In the genomic region with DNA sequence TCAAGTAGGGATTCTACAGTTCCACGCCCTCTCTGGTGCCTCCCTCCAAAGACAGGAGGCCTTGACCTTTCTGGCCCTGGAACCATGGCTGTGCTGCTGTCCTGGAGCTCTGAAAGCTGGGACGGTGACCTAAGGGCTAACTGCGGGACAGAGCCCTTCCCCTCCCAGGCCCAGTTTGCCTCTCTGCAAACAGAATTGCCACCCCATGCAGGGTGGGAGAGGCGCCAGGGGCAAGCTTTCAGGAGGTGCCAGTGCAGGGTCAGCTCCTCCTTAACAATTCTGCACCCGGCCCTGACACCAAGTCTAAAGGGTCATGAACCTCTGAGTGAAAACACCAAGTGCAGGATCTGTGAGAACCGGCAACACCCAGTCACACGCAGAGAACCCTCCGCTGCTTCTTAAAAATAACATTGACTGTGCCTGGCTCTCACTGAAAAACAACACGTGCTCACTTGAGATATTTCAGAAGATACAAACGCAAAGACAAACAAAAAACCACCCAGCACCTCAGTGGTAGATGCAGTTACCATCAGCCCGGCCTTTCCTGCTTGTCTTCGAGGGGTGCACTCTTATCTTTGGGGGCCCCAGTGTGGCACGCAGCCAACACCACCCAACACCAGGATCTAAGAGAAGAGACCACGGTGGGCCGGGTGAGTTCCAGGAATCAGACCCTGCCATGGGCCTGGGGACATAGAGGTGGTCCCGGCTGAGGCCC, we compare ENCODE assay signal across 8 cellular contexts. TPM values are rescaled to one million over a fixed set of nuclear protein-coding genes. Genes with fewer than 3 reads are reported as not detected.
DNase-seq lines count a peak whose midpoint lies in the region; ATAC-seq, FAIRE-seq and TF ChIP-seq lines count a peak whose summit lies in the region.

No MANE protein-coding gene starts in this region.

- H4K5ac ChIP-seq in H1 (ENCODE audit: insufficient read length, low read depth, low read length), result no peak overlapping the region

- no peaks in the 10 kb centered on the region for H3K9me3 Mint-ChIP-seq in activated CD4-positive, alpha-beta memory T cell treated with anti-CD3 and anti-CD28 coated beads, Interleukin-2, amount 10 ng/mL, durations not matched to agents 7 days and 5 days
- no peaks in the 10 kb centered on the region for H3K9me3 Mint-ChIP-seq in activated CD4-positive, alpha-beta memory T cell treated with anti-CD3 and anti-CD28 coated beads for 36 hours
- H3K9me3 Mint-ChIP-seq in type B pancreatic cell, result no peaks in the 10 kb centered on the region
- H3K9me3 Mint-ChIP-seq in HFFc6, result no peaks in the 10 kb centered on the region

- H2AK5ac ChIP-seq in H1 (ENCODE audit: low read depth, low read length), result no peak overlapping the region

- TF ChIP-seq CTCF in H1 (IDR thresholded peaks at IDR 0.05; ENCODE audit: control extremely low read depth in 1 of 3, insufficient read depth in 1 of 3, low read depth in 1 of 3, low read length in 3 of 3) (no peak), type B pancreatic cell (conservative IDR thresholded peaks at IDR 0.05) (no peak), HFFc6 (IDR thresholded peaks at IDR 0.05) (no peak)

- no peak overlapping the region for H3K14ac ChIP-seq in H1 (ENCODE audit: insufficient read length)

- H3K27ac ChIP-seq in H1 (ENCODE audit: low read depth, low read length) (no peak overlapping the region), mucosa of rectum (ENCODE audit: low read depth in 2 of 2, low read length in 2 of 2) (peak overlapping the region; percentile 58 to 77)

- H3K4me2 ChIP-seq in H1 (ENCODE audit: insufficient read depth in 1 of 2, low read depth in 2 of 2, low read length in 2 of 2), result peak overlapping the region; percentile 56 to 80; a peak in 3 of 4 replicates

- no peak overlapping the region for H3K56ac ChIP-seq in H1 (replicated peaks; ENCODE audit: insufficient read length, low read depth, low read length)

- no peak for TF ChIP-seq RAD21 in H1 (IDR thresholded peaks at IDR 0.05 in 1 of 2, conservative IDR thresholded peaks at IDR 0.05 in 1 of 2; ENCODE audit: low read depth in 2 of 2, low read length in 2 of 2)

- no peak for TF ChIP-seq EP300 in H1 (IDR thresholded peaks at IDR 0.05; ENCODE audit: borderline replicate concordance in 1 of 2, low read depth in 2 of 2, low read length in 2 of 2)

- peaks cover 0 to 6% (median 2%) of the 10 kb centered on the region in 4 experiments; a peak in 3 of 7 replicates for H3K4me1 ChIP-seq in H1 (replicated peaks in 1 of 4; ENCODE audit: control insufficient read depth in 3 of 4, insufficient read depth in 4 of 4, low read length in 3 of 4)
- H3K4me1 ChIP-seq in mucosa of rectum (ENCODE audit: control insufficient read depth in 2 of 2, insufficient read depth in 2 of 2, low read length in 2 of 2), result peaks cover 11 to 15% of the 10 kb centered on the region in 2 donors

- peaks cover 0 to 7% of the 10 kb centered on the region in 2 experiments for H4K20me1 ChIP-seq in H1 (replicated peaks in 1 of 2; ENCODE audit: control insufficient read depth in 1 of 2, insufficient read depth in 2 of 2, low read length in 2 of 2)

- H3K79me1 ChIP-seq in H1 (ENCODE audit: low read depth, low read length), result no peaks in the 10 kb centered on the region

- H3K36me3 ChIP-seq in H1 (ENCODE audit: control insufficient read depth in 2 of 4, insufficient read depth in 4 of 4, low read length in 3 of 4) (no peaks in the 10 kb centered on the region), mucosa of rectum (ENCODE audit: control insufficient read depth in 2 of 2, insufficient read depth in 2 of 2, low read length in 2 of 2) (no peaks in the 10 kb centered on the region)

- no peak overlapping the region for H3K9ac ChIP-seq in H1 (replicated peaks in 1 of 4; ENCODE audit: extremely low read depth in 1 of 4, low read depth in 3 of 4, low read length in 3 of 4)
- peak overlapping the region in 1 of 2 donors; percentile 86 for H3K9ac ChIP-seq in mucosa of rectum (ENCODE audit: low read depth in 1 of 2, low read length in 2 of 2)

- CTCF ChIA-PET in activated CD4-positive, alpha-beta memory T cell treated with anti-CD3 and anti-CD28 coated beads, Interleukin-2, amount 10 ng/mL, durations not matched to agents 7 days and 5 days (lab: Charles Lee), result no interaction called here
- CTCF ChIA-PET in activated CD4-positive, alpha-beta memory T cell treated with anti-CD3 and anti-CD28 coated beads for 36 hours (lab: Charles Lee), result no interaction called here
- CTCF ChIA-PET in H1 (lab: Charles Lee; ENCODE audit: partially characterized antibody), result no interaction called here

- no peak overlapping the region for H2BK120ac ChIP-seq in H1 (replicated peaks; ENCODE audit: low read depth, low read length)

- H4K8ac ChIP-seq in H1 (ENCODE audit: extremely low read depth, insufficient read depth, low read length), result no peak overlapping the region; the same call in 1 of the 2 replicates

- H2AFZ ChIP-seq in H1 (ENCODE audit: low read length), result no peak overlapping the region

- POLR2A ChIA-PET in activated CD4-positive, alpha-beta memory T cell treated with anti-CD3 and anti-CD28 coated beads, Interleukin-2, amount 10 ng/mL, durations not matched to agents 7 days and 5 days (lab: Charles Lee), result no interaction called here
- POLR2A ChIA-PET in activated CD4-positive, alpha-beta memory T cell treated with anti-CD3 and anti-CD28 coated beads for 36 hours (lab: Charles Lee), result no interaction called here
- POLR2A ChIA-PET in H1 (lab: Charles Lee; ENCODE audit: partially characterized antibody), result no interaction called here

- no peak for FAIRE-seq in H1 (lab: Jason Lieb, UNC)

- no peak overlapping the region for H3K4me3 Mint-ChIP-seq in activated CD4-positive, alpha-beta memory T cell treated with anti-CD3 and anti-CD28 coated beads, Interleukin-2, amount 10 ng/mL, durations not matched to agents 7 days and 5 days
- no peak overlapping the region for H3K4me3 Mint-ChIP-seq in activated CD4-positive, alpha-beta memory T cell treated with anti-CD3 and anti-CD28 coated beads for 36 hours
- peak overlapping the region; percentile 83 for H3K4me3 Mint-ChIP-seq in type B pancreatic cell
- no peak overlapping the region for H3K4me3 Mint-ChIP-seq in HFFc6

- H3K4me3 ChIP-seq in H1 (ENCODE audit: extremely low read depth in 1 of 4, insufficient read depth in 2 of 4, low read depth in 3 of 4, low read length in 4 of 4) (peak overlapping the region in 1 of 4 experiments; percentile 79; a peak in 1 of 8 replicates), mucosa of rectum (ENCODE audit: low read length in 2 of 2) (peak overlapping the region in 1 of 2 donors; percentile 74)

- H3K23me2 ChIP-seq in H1 (ENCODE audit: low read depth, low read length), result peaks cover 4% of the 10 kb centered on the region; the same call in 1 of the 2 replicates

- no peak overlapping the region for H3K27ac Mint-ChIP-seq in activated CD4-positive, alpha-beta memory T cell treated with anti-CD3 and anti-CD28 coated beads, Interleukin-2, amount 10 ng/mL, durations not matched to agents 7 days and 5 days
- no peak overlapping the region for H3K27ac Mint-ChIP-seq in activated CD4-positive, alpha-beta memory T cell treated with anti-CD3 and anti-CD28 coated beads for 36 hours
- peak overlapping the region; percentile 75 for H3K27ac Mint-ChIP-seq in type B pancreatic cell
- no peak overlapping the region for H3K27ac Mint-ChIP-seq in HFFc6

- H2BK12ac ChIP-seq in H1 (ENCODE audit: low read depth, low read length), result no peak overlapping the region

- peaks cover 6% of the 10 kb centered on the region for H3K4me1 Mint-ChIP-seq in activated CD4-positive, alpha-beta memory T cell treated with anti-CD3 and anti-CD28 coated beads, Interleukin-2, amount 10 ng/mL, durations not matched to agents 7 days and 5 days
- peaks cover 7% of the 10 kb centered on the region for H3K4me1 Mint-ChIP-seq in activated CD4-positive, alpha-beta memory T cell treated with anti-CD3 and anti-CD28 coated beads for 36 hours (ENCODE audit: low read depth)
- H3K4me1 Mint-ChIP-seq in type B pancreatic cell (ENCODE audit: unreplicated experiment) (peaks cover 40% of the 10 kb centered on the region), HFFc6 (ENCODE audit: low read depth) (peaks cover 1% of the 10 kb centered on the region)

- no peak overlapping the region for H3K23ac ChIP-seq in H1 (ENCODE audit: insufficient read length)

- H3K18ac ChIP-seq in H1 (ENCODE audit: extremely low read depth, low read length), result no peak overlapping the region

- DNase-seq in activated CD4-positive, alpha-beta memory T cell treated with anti-CD3 and anti-CD28 coated beads, Interleukin-2, amount 10 ng/mL, durations not matched to agents 7 days and 5 days, result peak; percentile 2
- no peak for DNase-seq in activated CD4-positive, alpha-beta memory T cell treated with anti-CD3 and anti-CD28 coated beads for 36 hours
- DNase-seq in H1 (ENCODE audit: low read depth in 1 of 2, low spot score in 2 of 2), result peak in 1 of 2 experiments; percentile 36
- peak; percentile 64 for DNase-seq in type B pancreatic cell (ENCODE audit: extremely low spot score, unreplicated experiment)
- DNase-seq in HFFc6, result no peak
- DNase-seq in SKM-1 (lab: John Stamatoyannopoulos, UW; ENCODE audit: unreplicated experiment), result no peak

- H3K9me3 ChIP-seq in H1 (ENCODE audit: insufficient read depth in 2 of 2, low read depth in 1 of 2, low read length in 1 of 2) (no peaks in the 10 kb centered on the region), mucosa of rectum (ENCODE audit: control insufficient read depth in 2 of 2, low read length in 2 of 2) (no peaks in the 10 kb centered on the region)

- intact Hi-C loops in activated CD4-positive, alpha-beta memory T cell treated with anti-CD3 and anti-CD28 coated beads for 36 hours (cut with micrococcal nuclease), result no loop called here

- no peak for ATAC-seq in HG03571 (IDR thresholded peaks at IDR 0.05; ENCODE audit: unreplicated experiment)

- TF ChIP-seq POLR2A in H1 (IDR thresholded peaks at IDR 0.05; ENCODE audit: control extremely low read depth in 1 of 2, low read depth in 2 of 2, low read length in 2 of 2), result no peak

- H3K27me3 ChIP-seq in H1 (replicated peaks in 1 of 4; ENCODE audit: control insufficient read depth in 3 of 4, extremely low read depth in 1 of 4, insufficient read depth in 3 of 4, low read length in 3 of 4) (peaks cover 5 to 27% (median 15%) of the 10 kb centered on the region in 4 experiments), mucosa of rectum (ENCODE audit: control insufficient read depth in 2 of 2, insufficient read depth in 2 of 2, low read length in 2 of 2) (peaks cover 0 to 2% of the 10 kb centered on the region in 2 donors)

- H2BK5ac ChIP-seq in H1 (ENCODE audit: low read depth, low read length), result no peak overlapping the region

- H3K36me3 Mint-ChIP-seq in activated CD4-positive, alpha-beta memory T cell treated with anti-CD3 and anti-CD28 coated beads, Interleukin-2, amount 10 ng/mL, durations not matched to agents 7 days and 5 days (ENCODE audit: low read depth), result no peaks in the 10 kb centered on the region
- no peaks in the 10 kb centered on the region for H3K36me3 Mint-ChIP-seq in activated CD4-positive, alpha-beta memory T cell treated with anti-CD3 and anti-CD28 coated beads for 36 hours
- H3K36me3 Mint-ChIP-seq in type B pancreatic cell (peaks cover 8% of the 10 kb centered on the region), HFFc6 (ENCODE audit: low read depth) (no peaks in the 10 kb centered on the region)

- H3K27me3 Mint-ChIP-seq in activated CD4-positive, alpha-beta memory T cell treated with anti-CD3 and anti-CD28 coated beads, Interleukin-2, amount 10 ng/mL, durations not matched to agents 7 days and 5 days, result peaks cover 26% of the 10 kb centered on the region
- peaks cover 19% of the 10 kb centered on the region for H3K27me3 Mint-ChIP-seq in activated CD4-positive, alpha-beta memory T cell treated with anti-CD3 and anti-CD28 coated beads for 36 hours
- H3K27me3 Mint-ChIP-seq in type B pancreatic cell (peaks cover 17% of the 10 kb centered on the region), HFFc6 (ENCODE audit: insufficient read depth) (peaks cover 2% of the 10 kb centered on the region; the same call in 1 of the 2 replicates)

- no peaks in the 10 kb centered on the region for H3K79me2 ChIP-seq in H1 (ENCODE audit: control insufficient read depth in 1 of 2, insufficient read depth in 2 of 2, low read length in 2 of 2)

- 90% methylated on average over 16 of the region's 16 CpGs; no CpG with 5 or more reads in 1 of the 2 experiments for WGBS in H1 (ENCODE audit: extremely low coverage in 1 of 2, insufficient coverage in 1 of 2, insufficient read length in 1 of 2, insufficient replicate concordance in 2 of 2, low coverage in 1 of 2, low lambda C conversion rate in 2 of 2, missing lambda C conversion rate in 1 of 2), 2 experiments

- H4K91ac ChIP-seq in H1 (replicated peaks; ENCODE audit: insufficient read length, low read length), result no peak overlapping the region

- no peak overlapping the region for H2BK15ac ChIP-seq in H1 (ENCODE audit: low read length)

- no peak overlapping the region for H3K4ac ChIP-seq in H1 (replicated peaks; ENCODE audit: insufficient read length, low read depth, low read length)

- H2BK20ac ChIP-seq in H1 (ENCODE audit: low read length), result no peak overlapping the region

RNA-seq across cellular contexts. Expression of gene SNED1, which starts 1.1 kb away (rescaled TPM):
- 10 to 100 TPM; 32.6 to 34.3 TPM for total RNA-seq in activated CD4-positive, alpha-beta memory T cell treated with anti-CD3 and anti-CD28 coated beads, Interleukin-2, amount 10 ng/mL, durations not matched to agents 7 days and 5 days
- 1 to 10 TPM; 2.6 to 3.8 TPM for total RNA-seq in activated CD4-positive, alpha-beta memory T cell treated with anti-CD3 and anti-CD28 coated beads for 36 hours
- total RNA-seq in H1 (2021; fragmentation: NEBNext Ultra II Directional; extraction: Animal tissue kit (Norgen Biotek cat#: 25700)), result 1.9 and 2.4 TPM in 2 replicates
- 1.9 and 2.6 TPM in 2 replicates for polyA plus RNA-seq in H1 (2011; rRNA removed)
- polyA plus RNA-seq in H1 (2011; cell fraction: cytosol; rRNA removed), result 1.7 TPM
- polyA plus RNA-seq in H1 (2011; cell fraction: nucleus; rRNA removed), result 8.2 TPM
- polyA plus RNA-seq in H1 (2012, experiment 1 of 2), result 1.1 to 1.8 TPM (median 1.6 TPM) in 4 replicates
- polyA plus RNA-seq in H1 (2012, experiment 2 of 2), result 0.67 TPM
- polyA plus RNA-seq in H1 (2013, experiment 1 of 2), result 0.95 TPM
- 1.0 TPM for polyA plus RNA-seq in H1 (2013, experiment 2 of 2)
- polyA minus RNA-seq in H1 (2011; rRNA and poly(A)+ RNA removed), result 3.0 and 3.2 TPM in 2 replicates
- 5.0 TPM for polyA minus RNA-seq in H1 (2011; cell fraction: cytosol; rRNA and poly(A)+ RNA removed)
- 11.6 TPM for polyA minus RNA-seq in H1 (2011; cell fraction: nucleus; rRNA and poly(A)+ RNA removed)
- 9.7 and 140 TPM in 2 replicates for total RNA-seq in type B pancreatic cell (ENCODE audit: low replicate concordance)
- total RNA-seq in HFFc6 (2021; fragmentation: NEBNext Ultra II Directional; extraction: Animal tissue kit (Norgen Biotek cat#: 25700)), result 1 to 10 TPM; 1.2 to 2.1 (median 1.6) TPM

Comparison
In these comparisons a context has a peak if more than half of its experiments do, and no peak if none do; other contexts are left out.
1. DNase-seq: peak in activated CD4-positive, alpha-beta memory T cell treated with anti-CD3 and anti-CD28 coated beads, Interleukin-2, amount 10 ng/mL, durations not matched to agents 7 days and 5 days (single experiment) and type B pancreatic cell (single experiment); none in activated CD4-positive, alpha-beta memory T cell treated with anti-CD3 and anti-CD28 coated beads for 36 hours (single experiment), HFFc6 (single experiment) and SKM-1 (single experiment).